Comparison of ENCODE assay signal across 7 cellular contexts in the genomic region with DNA sequence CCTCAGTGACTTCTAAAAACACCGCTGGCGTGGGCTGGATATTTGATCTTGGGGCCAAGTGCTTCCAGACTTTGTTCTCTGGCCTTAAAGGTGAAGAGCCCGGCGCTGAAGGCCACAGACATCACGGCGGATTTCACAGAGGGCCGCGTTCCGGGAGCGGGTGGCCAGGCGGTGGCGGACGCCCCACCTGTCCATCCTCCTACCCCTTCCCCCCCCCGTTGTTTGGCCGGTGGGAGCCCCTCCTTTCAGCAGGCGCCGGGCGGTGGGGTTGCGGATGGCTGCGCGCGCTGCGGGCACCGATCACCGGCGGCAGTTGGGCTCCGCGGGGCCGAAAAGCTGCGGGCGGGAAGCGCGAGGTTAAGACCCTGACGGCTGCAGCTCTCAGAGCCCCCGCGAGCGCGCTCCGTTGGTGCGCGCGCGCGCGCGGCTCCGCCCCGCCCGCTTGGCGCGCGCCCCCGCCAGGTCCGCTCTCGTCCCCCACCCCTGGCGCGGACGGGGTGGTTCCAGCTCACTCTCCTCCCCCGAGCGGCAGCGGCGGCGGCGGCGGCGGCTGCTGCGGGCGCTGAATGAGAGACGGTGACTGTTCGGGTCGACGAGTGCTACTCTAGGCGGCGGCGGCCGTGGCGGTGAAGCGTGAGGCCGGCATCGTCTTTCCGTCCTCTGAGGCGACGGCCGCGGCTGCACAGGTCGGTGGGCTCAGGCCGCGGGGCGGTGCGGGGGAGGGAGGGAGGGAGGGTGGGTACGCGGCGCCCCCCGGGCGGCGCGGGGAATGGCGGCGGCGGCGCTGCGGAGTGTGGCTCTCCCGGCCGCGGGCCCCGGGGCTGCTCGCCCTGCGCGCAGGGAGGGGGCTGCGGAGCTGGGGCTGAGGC.
A peak's percentile ranks its signal among the peaks of the same experiment; 100 is the strongest.
DNase-seq lines count a peak whose midpoint lies in the region; ATAC-seq lines count a peak whose summit lies in the region.

RALGPS2 (plus strand) TSS at position 511 of the 869 bp plus-strand sequence. CDS start 51,521 bp downstream, outside the sequence.

- no peaks in the 10 kb centered on the region for H3K9me3 Mint-ChIP-seq in central memory CD8-positive, alpha-beta T cell

- peaks cover 8% of the 10 kb centered on the region for H3K4me1 Mint-ChIP-seq in central memory CD8-positive, alpha-beta T cell

- H3K36me3 Mint-ChIP-seq in central memory CD8-positive, alpha-beta T cell (ENCODE audit: insufficient read depth): no peaks in the 10 kb centered on the region

- H3K4me3 Mint-ChIP-seq in central memory CD8-positive, alpha-beta T cell: peak within 1 kb of the TSS; percentile 70

- DNase-seq in NCI-H187 treated with DMSO at 0.1 percent for 48 hours (lab: John Stamatoyannopoulos, UW): peak; percentile 52
- peak in 1 of 2 donors; percentile 19 for DNase-seq in central memory CD8-positive, alpha-beta T cell (ENCODE audit: low spot score in 2 of 2)
- peak; percentile 92 for DNase-seq in islet precursor cell
- DNase-seq in stimulated activated CD4-positive, alpha-beta T cell treated with anti-CD3 and anti-CD28 coated beads, Interleukin-12 subunit alpha, Interleukin-12 subunit beta, amount 100 ng/mL, for 48 hours (ENCODE audit: low read depth in 2 of 3, low spot score in 1 of 3): peak in 2 of 3 donors; percentile 11 to 43

- H3K27me3 Mint-ChIP-seq in central memory CD8-positive, alpha-beta T cell: peaks cover 48% of the 10 kb centered on the region

- ATAC-seq in GM18511 (IDR thresholded peaks at IDR 0.05; ENCODE audit: unreplicated experiment): peak; percentile 69
- peak; percentile 58 for ATAC-seq in HG02870 (IDR thresholded peaks at IDR 0.05; ENCODE audit: unreplicated experiment)
- peak; percentile 79 for ATAC-seq in activated CD4-positive, CD25-positive, alpha-beta regulatory T cell treated with anti-CD3 and anti-CD28 coated beads, Interleukin-2, amount 50 U/mL, for 24 hours
- ATAC-seq in central memory CD8-positive, alpha-beta T cell (replicated peaks; ENCODE audit: extremely low read depth, poor library complexity, severe bottlenecking): peak; percentile 47

- no peak within 1 kb of the TSS for H3K27ac Mint-ChIP-seq in central memory CD8-positive, alpha-beta T cell (ENCODE audit: low read depth)
